ENCODE assay signal across 24 cellular contexts in the genomic region with DNA sequence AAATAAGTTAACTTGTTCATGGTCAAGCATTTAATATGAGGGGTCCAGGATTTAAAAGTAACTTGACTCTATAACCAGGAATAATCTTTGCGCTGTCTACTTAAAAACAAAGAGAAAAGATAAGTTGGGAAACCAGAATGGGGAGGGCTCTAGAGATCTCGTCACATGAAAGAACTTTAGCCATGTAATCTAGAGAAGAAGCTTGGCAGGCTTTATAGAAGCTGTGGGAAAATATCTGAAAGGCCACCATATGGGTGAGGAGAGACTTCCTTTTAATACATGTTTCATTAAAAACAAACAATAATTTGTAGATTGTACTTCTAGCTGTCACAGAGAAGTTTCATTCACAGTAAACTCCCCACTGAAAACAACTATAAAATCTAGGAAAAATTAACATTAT. TPM values are rescaled to one million over a fixed set of nuclear protein-coding genes. Genes with fewer than 3 reads are reported as not detected.
"Had no signal": no experiment of that assay in that cellular context is flagged by ENCODE, and none has a peak within 500 bp of the region (broad histone marks: within the 10 kb centered on the region; RNA-seq: fewer than 3 reads in every experiment).

No MANE protein-coding gene starts in this region.

- H3K9me3 Mint-ChIP-seq: activated CD4-positive, alpha-beta memory T cell treated with anti-CD3 and anti-CD28 coated beads for 36 hours; activated CD4-positive, alpha-beta T cell treated with anti-CD3 and anti-CD28 coated beads, Interleukin-2, amount 10 ng/mL, durations not matched to agents 7 days and 5 days; activated T-helper 17 cell treated with anti-CD3 and anti-CD28 coated beads, Interleukin-2, amount 50 U/mL, for 72 hours had no signal

- H3K4me3 Mint-ChIP-seq: activated CD4-positive, alpha-beta memory T cell treated with anti-CD3 and anti-CD28 coated beads for 36 hours; activated CD4-positive, alpha-beta T cell treated with anti-CD3 and anti-CD28 coated beads, Interleukin-2, amount 10 ng/mL, durations not matched to agents 7 days and 5 days; activated naive CD4-positive, alpha-beta T cell treated with anti-CD3 and anti-CD28 coated beads for 36 hours; activated naive CD8-positive, alpha-beta T cell; activated T-cell treated with anti-CD3 and anti-CD28 coated beads, Interleukin-2, amount 50 U/mL, for 4 hours; activated T-helper 17 cell treated with anti-CD3 and anti-CD28 coated beads, Interleukin-2, amount 50 U/mL, for 72 hours; T-helper 1 cell treated with Interleukin-12 subunit alpha and Interleukin-12 subunit beta and Interleukin-4 antibody, amounts not matched to agents 30 μg/mL and 1 μg/mL, for 36 hours had no signal

- H3K27me3 ChIP-seq: brain microvascular endothelial cell, cardiac muscle cell had no signal

- H3K9me3 ChIP-seq: MG63 had no signal

- H3K4me1 Mint-ChIP-seq: activated T-helper 17 cell treated with anti-CD3 and anti-CD28 coated beads, Interleukin-2, amount 50 U/mL, for 72 hours had no signal

- H3K36me3 Mint-ChIP-seq: activated CD4-positive, alpha-beta memory T cell treated with anti-CD3 and anti-CD28 coated beads for 36 hours; activated naive CD8-positive, alpha-beta T cell had no signal

- H3K36me3 ChIP-seq: brain microvascular endothelial cell, cardiac muscle cell, MG63 had no signal

- ATAC-seq: activated T-cell treated with anti-CD3 and anti-CD28 coated beads, Interleukin-2, amount 50 U/mL, for 4 hours; activated T-helper 17 cell treated with anti-CD3 and anti-CD28 coated beads, Interleukin-2, amount 50 U/mL, for 72 hours had no signal

- DNase-seq: activated CD4-positive, alpha-beta memory T cell treated with anti-CD3 and anti-CD28 coated beads for 36 hours; activated CD4-positive, alpha-beta T cell treated with anti-CD3 and anti-CD28 coated beads, Interleukin-2, amount 10 ng/mL, durations not matched to agents 7 days and 5 days; activated CD4-positive, CD25-positive, alpha-beta regulatory T cell; activated CD8-positive, alpha-beta memory T cell treated with anti-CD3 and anti-CD28 coated beads for 24 hours; activated gamma-delta T cell; activated naive CD4-positive, alpha-beta T cell treated with anti-CD3 and anti-CD28 coated beads for 36 hours; activated T-cell treated with anti-CD3 and anti-CD28 coated beads, Interleukin-2, amount 50 U/mL, for 4 hours; amygdala; brain microvascular endothelial cell; MG63; MV-4-11; NCI-H1105; NCI-H1436; NCI-H187; NCI-H2081; NCI-H446; NCI-H524; PC-9; SHP77 treated with DMSO at 0.1 percent for 48 hours had no signal

- H3K27ac Mint-ChIP-seq: activated CD4-positive, alpha-beta memory T cell treated with anti-CD3 and anti-CD28 coated beads for 36 hours; activated CD4-positive, alpha-beta T cell treated with anti-CD3 and anti-CD28 coated beads, Interleukin-2, amount 10 ng/mL, durations not matched to agents 7 days and 5 days; activated naive CD4-positive, alpha-beta T cell treated with anti-CD3 and anti-CD28 coated beads for 36 hours; activated naive CD8-positive, alpha-beta T cell; activated T-helper 17 cell treated with anti-CD3 and anti-CD28 coated beads, Interleukin-2, amount 50 U/mL, for 72 hours; T-helper 1 cell treated with Interleukin-12 subunit alpha and Interleukin-12 subunit beta and Interleukin-4 antibody, amounts not matched to agents 30 μg/mL and 1 μg/mL, for 36 hours had no signal

- H3K27ac ChIP-seq: brain microvascular endothelial cell, cardiac muscle cell, PC-9 had no signal

- FAIRE-seq: astrocyte had no signal

- H3K4me3 ChIP-seq: cardiac muscle cell, MG63, PC-9 had no signal

RNA-seq across cellular contexts. Expression of a gene that starts 46.7 kb away (rescaled TPM):
- total RNA-seq: astrocyte, cardiac muscle cell, PC-9 had no signal
- polyA plus RNA-seq: cardiac muscle cell had no signal
